ENCODE assay signal across 28 cellular contexts in genomic region chrX:70825366-70825765, GRCh38.
"Had no signal": no experiment of that assay in that cellular context is flagged by ENCODE, and none has a peak within 500 bp of the region (broad histone marks: within the 10 kb centered on the region; RNA-seq: fewer than 3 reads in every experiment).

No MANE protein-coding gene starts in this region.

- H3K4me3 ChIP-seq: neural progenitor cell, ovary, prostate gland, right atrium auricular region, skin epidermis, smooth muscle cell, spleen, suprapubic skin, testis, tibial artery, transverse colon, upper lobe of right lung, uterus had no signal

- H3K4me1 ChIP-seq: neural progenitor cell, prostate gland, right atrium auricular region, spleen, suprapubic skin, testis, tibial artery, transverse colon, upper lobe of right lung, uterus had no signal

- H3K27me3 ChIP-seq: neural progenitor cell, ovary, right atrium auricular region, suprapubic skin, testis, tibial artery, transverse colon, upper lobe of right lung, uterus had no signal

- DNase-seq: naive thymus-derived CD4-positive, alpha-beta T cell; natural killer cell; occipital lobe; ovary; retina; spleen; stimulated activated CD4-positive, alpha-beta T cell treated with anti-CD3 and anti-CD28 coated beads, Interleukin-12 subunit alpha, Interleukin-12 subunit beta, amount 100 ng/mL, for 4 hours; stimulated activated CD4-positive, alpha-beta T cell treated with anti-CD3 and anti-CD28 coated beads, Interleukin-1b, Interleukin-23, amount 100 ng/mL, for 48 hours; stimulated activated CD4-positive, alpha-beta T cell treated with anti-CD3 and anti-CD28 coated beads, Interleukin-4, amount 100 ng/mL, for 1 hour; stimulated activated CD4-positive, alpha-beta T cell treated with anti-CD3 and anti-CD28 coated beads, Interleukin-4, amount 100 ng/mL, for 4 hours; stimulated activated CD8-positive, alpha-beta memory T cell treated with anti-CD3 and anti-CD28 coated beads, Interleukin-4, amount 100 ng/mL, for 48 hours; stimulated activated naive CD4-positive, alpha-beta T cell; stimulated activated naive CD8-positive, alpha-beta T cell treated with anti-CD3 and anti-CD28 coated beads, Interleukin-15, amount 100 ng/mL, for 72 hours; stimulated activated naive CD8-positive, alpha-beta T cell treated with anti-CD3 and anti-CD28 coated beads, Interleukin-15, Interleukin-2, amounts not matched to agents 100 U/mL and 50 U/mL, for 24 hours; substantia nigra; testis; tibial artery; transverse colon; upper lobe of right lung; uterus had no signal

- H3K36me3 ChIP-seq: neural progenitor cell, ovary, prostate gland, right atrium auricular region, spleen, suprapubic skin, tibial artery, transverse colon, upper lobe of right lung, uterus had no signal

- H3K9me3 ChIP-seq: ovary, prostate gland, suprapubic skin, testis, transverse colon, upper lobe of right lung, uterus had no signal

- ATAC-seq: naive thymus-derived CD4-positive, alpha-beta T cell; natural killer cell; sciatic nerve; stimulated activated memory B cell treated with anti-CD40 and anti-IgM and Interleukin-4, amounts not matched to agents 10 μg/mL and 1 μg/mL and 100 μg/mL, for 72 hours; stimulated activated naive CD8-positive, alpha-beta T cell treated with anti-CD3 and anti-CD28 coated beads, Interleukin-15, amount 100 ng/mL, for 72 hours; stimulated activated naive CD8-positive, alpha-beta T cell treated with anti-CD3 and anti-CD28 coated beads, Interleukin-15, Interleukin-2, amounts not matched to agents 100 U/mL and 50 U/mL, for 24 hours; upper lobe of right lung had no signal

- H3K9ac ChIP-seq: neural progenitor cell had no signal

- H3K27ac ChIP-seq: neural progenitor cell, ovary, prostate gland, right atrium auricular region, skin epidermis, spleen, suprapubic skin, testis, tibial artery, transverse colon, upper lobe of right lung, uterus had no signal

- H3K4me2 ChIP-seq: neural progenitor cell, smooth muscle cell had no signal
